ENCODE assay signal across 7 cellular contexts in genomic region chr4:41363384-41363981, GRCh38.
A peak's percentile ranks its signal among the peaks of the same experiment; 100 is the strongest.
DNase-seq lines count a peak whose midpoint lies in the region; ATAC-seq and TF ChIP-seq lines count a peak whose summit lies in the region.

No MANE protein-coding gene starts in this region.

- H3K9ac ChIP-seq in PC-3 (ENCODE audit: low read length), result peak overlapping the region; percentile 33; the same call in 1 of the 2 replicates

- no peaks in the 10 kb centered on the region for H3K9me3 Mint-ChIP-seq in mesothelial cell of epicardium

- WGBS in esophagus muscularis mucosa, result 48% methylated on average over 6 of the region's 9 CpGs

- H3F3A ChIP-seq in PC-3 (ENCODE audit: low read length, unreplicated experiment), result no peaks in the 10 kb centered on the region

- intact Hi-C loops in PC-3 (cut with micrococcal nuclease) (no loop called here), esophagus muscularis mucosa (cut with DNase I) (loop anchor here (5.0 kb wide), 3 partner anchors 64 to 279 kb away; partner anchors contain the start of gene LIMCH1), upper lobe of right lung (cut with DNase I) (loop anchor here (5.0 kb wide), 1 partner anchor 119 kb away; no protein-coding TSS in a partner anchor)

- POLR2A ChIA-PET in PC-3 (lab: Charles Lee; ENCODE audit: unreplicated experiment), result no interaction called here

- peak overlapping the region; percentile 67 for H3K27ac ChIP-seq in PC-3 (ENCODE audit: low read length)
- H3K27ac ChIP-seq in esophagus muscularis mucosa (replicated peaks in 1 of 4), result peak overlapping the region; percentile 56 to 92 (median 88)
- peak overlapping the region; percentile 86 for H3K27ac ChIP-seq in upper lobe of right lung

- H3K4me3 ChIP-seq in PC-3 (ENCODE audit: low read length) (peak overlapping the region; percentile 85), esophagus muscularis mucosa (peak overlapping the region in 3 of 4 donors; percentile 20 to 90 (median 89)), upper lobe of right lung (peak overlapping the region; percentile 77)

- peaks cover 43% of the 10 kb centered on the region for H3K4me1 Mint-ChIP-seq in mesothelial cell of epicardium

- TF ChIP-seq CTCF in PC-3 (conservative IDR thresholded peaks at IDR 0.05; ENCODE audit: low read depth, low read length) (no peak), esophagus muscularis mucosa (IDR thresholded peaks at IDR 0.05) (no peak), mesothelial cell of epicardium (IDR thresholded peaks at IDR 0.05; ENCODE audit: unreplicated experiment) (no peak), upper lobe of right lung (IDR thresholded peaks at IDR 0.05) (no peak)

- H2AFZ ChIP-seq in PC-3 (ENCODE audit: low read length), result peak overlapping the region; percentile 88

- no peak for TF ChIP-seq POLR2A in esophagus muscularis mucosa (IDR thresholded peaks at IDR 0.05; ENCODE audit: low read depth)

- DNase-seq in PC-3 (peak; percentile 60), esophagus muscularis mucosa (ENCODE audit: extremely low spot score) (no peak), mesothelial cell of epicardium (ENCODE audit: low spot score in 2 of 2, unreplicated experiment in 2 of 2) (no peak), upper lobe of right lung (no peak), HuH-7 (ENCODE audit: low spot score) (no peak), NCI-H82 (lab: John Stamatoyannopoulos, UW) (no peak)

- H3K36me3 ChIP-seq in PC-3 (ENCODE audit: low read depth, low read length), result no peaks in the 10 kb centered on the region; the same call in 1 of the 2 replicates
- H3K36me3 ChIP-seq in esophagus muscularis mucosa, result no peaks in the 10 kb centered on the region
- H3K36me3 ChIP-seq in upper lobe of right lung, result no peaks in the 10 kb centered on the region

- no peaks in the 10 kb centered on the region for H3K27me3 ChIP-seq in PC-3 (ENCODE audit: low read length)
- H3K27me3 ChIP-seq in esophagus muscularis mucosa, result no peaks in the 10 kb centered on the region
- H3K27me3 ChIP-seq in upper lobe of right lung, result no peaks in the 10 kb centered on the region

- peaks cover 35% of the 10 kb centered on the region for H3K4me1 ChIP-seq in PC-3 (ENCODE audit: insufficient read depth, low read length)
- peaks cover 39 to 64% (median 58%) of the 10 kb centered on the region in 4 donors for H3K4me1 ChIP-seq in esophagus muscularis mucosa
- peaks cover 24% of the 10 kb centered on the region for H3K4me1 ChIP-seq in upper lobe of right lung

- H3K4me2 ChIP-seq in PC-3 (ENCODE audit: low read length), result peak overlapping the region; percentile 99

- H3K4me3 Mint-ChIP-seq in mesothelial cell of epicardium, result peak overlapping the region; percentile 83

- no peaks in the 10 kb centered on the region for H3K9me2 ChIP-seq in PC-3 (replicated peaks; ENCODE audit: low read length)

- no peaks in the 10 kb centered on the region for H3K27me3 Mint-ChIP-seq in mesothelial cell of epicardium (ENCODE audit: low read depth)

- ATAC-seq in PC-3 (peak; percentile 31), upper lobe of right lung (no peak), HG03025 (IDR thresholded peaks at IDR 0.05; ENCODE audit: low FRiP score, unreplicated experiment) (no peak)

- peaks cover 61% of the 10 kb centered on the region for H3K79me2 ChIP-seq in PC-3 (ENCODE audit: low read length)

- CTCF ChIA-PET in PC-3 (lab: Charles Lee), result no interaction called here

- H3K27ac Mint-ChIP-seq in mesothelial cell of epicardium, result peak overlapping the region; percentile 56

- H3K9me3 ChIP-seq in PC-3 (ENCODE audit: low read length), result no peaks in the 10 kb centered on the region
- H3K9me3 ChIP-seq in esophagus muscularis mucosa, result no peaks in the 10 kb centered on the region
- no peaks in the 10 kb centered on the region for H3K9me3 ChIP-seq in upper lobe of right lung

- no peaks in the 10 kb centered on the region for H3K36me3 Mint-ChIP-seq in mesothelial cell of epicardium

- no peak for TF ChIP-seq EP300 in esophagus muscularis mucosa (IDR thresholded peaks at IDR 0.05)

- BruUV-seq in PC-3 (replicated peaks; lab: Mats Ljungman, UMichigan), result no TSS peak

- no peaks in the 10 kb centered on the region for H4K20me1 ChIP-seq in PC-3 (ENCODE audit: low read length)
